ENCODE assay signal across 1 cellular context in genomic region chr7:66307591-66308215, GRCh38.
A peak's percentile ranks its signal among the peaks of the same experiment; 100 is the strongest.
TF ChIP-seq lines count a peak whose summit lies in the region.

No MANE protein-coding gene starts in this region.

TF ChIP-seq in HepG2, 621 proteins besides CTCF, POLR2A, EP300 and RAD21 (continued from another document and continues in another):
- TF ChIP-seq HMGXB4 (CRISPR knock-in tag; IDR thresholded peaks at IDR 0.05; ENCODE audit: borderline replicate concordance in 1 of 2, low read depth in 1 of 2), result 0 out of 4 replicates have a peak, but pooled peaks of 1 of the 2 experiments have one; percentile 55
- TF ChIP-seq SOX13 (IDR thresholded peaks at IDR 0.05), result no peak
- peak in 1 of 2 experiments; percentile 79; a peak in 2 of 4 replicates for TF ChIP-seq SOX13 (CRISPR knock-in tag; conservative IDR thresholded peaks at IDR 0.05 in 1 of 2, IDR thresholded peaks at IDR 0.05 in 1 of 2)
- no peak for TF ChIP-seq ZNF562 (CRISPR knock-in tag; IDR thresholded peaks at IDR 0.05; ENCODE audit: borderline replicate concordance)
- peak; percentile 79 for TF ChIP-seq MED1 (CRISPR knock-in tag; IDR thresholded peaks at IDR 0.05)
- TF ChIP-seq ZFP82 (CRISPR knock-in tag; IDR thresholded peaks at IDR 0.05; ENCODE audit: borderline replicate concordance), result no peak
- no peak for TF ChIP-seq ZNF558 (CRISPR knock-in tag; IDR thresholded peaks at IDR 0.05; ENCODE audit: borderline replicate concordance)
- TF ChIP-seq SATB2 (CRISPR knock-in tag; IDR thresholded peaks at IDR 0.05), result 0 out of 2 replicates have a peak, but pooled peaks have one; percentile 55
- peak; percentile 96 for TF ChIP-seq MIER3 (CRISPR knock-in tag; IDR thresholded peaks at IDR 0.05; ENCODE audit: borderline replicate concordance)
- TF ChIP-seq ZFX (CRISPR knock-in tag; IDR thresholded peaks at IDR 0.05; ENCODE audit: low read depth), result peak; percentile 17; the same call in 1 of the 2 replicates
- no peak for TF ChIP-seq ZFP36L1 (CRISPR knock-in tag; IDR thresholded peaks at IDR 0.05)
- no peak for TF ChIP-seq IKZF1 (IDR thresholded peaks at IDR 0.05)
- no peak for TF ChIP-seq ZNF121 (CRISPR knock-in tag; IDR thresholded peaks at IDR 0.05)
- peak; percentile 92 for TF ChIP-seq JUN (CRISPR knock-in tag; IDR thresholded peaks at IDR 0.05)
- peak; percentile 49; the same call in 1 of the 2 replicates for TF ChIP-seq RFX5 (IDR thresholded peaks at IDR 0.05; ENCODE audit: low read depth, low read length)
- TF ChIP-seq ZNF317 (CRISPR knock-in tag; IDR thresholded peaks at IDR 0.05), result peak; percentile 69; the same call in 1 of the 2 replicates
- peak; percentile 72; the same call in 1 of the 2 replicates for TF ChIP-seq ZNF556 (CRISPR knock-in tag; IDR thresholded peaks at IDR 0.05; ENCODE audit: borderline replicate concordance)
- TF ChIP-seq ARID5B (CRISPR knock-in tag; IDR thresholded peaks at IDR 0.05), result peak; percentile 93
- no peak for TF ChIP-seq CAMTA2 (CRISPR knock-in tag; IDR thresholded peaks at IDR 0.05; ENCODE audit: borderline replicate concordance)
- peak; percentile 68; the same call in 1 of the 2 replicates for TF ChIP-seq KAT8 (CRISPR knock-in tag; IDR thresholded peaks at IDR 0.05)
- TF ChIP-seq MXD3 (CRISPR knock-in tag; IDR thresholded peaks at IDR 0.05), result peak; percentile 40; the same call in 1 of the 2 replicates
- no peak; the same call in 1 of the 2 replicates for TF ChIP-seq ZBTB38 (CRISPR knock-in tag; IDR thresholded peaks at IDR 0.05)
- TF ChIP-seq ATF5 (CRISPR knock-in tag; IDR thresholded peaks at IDR 0.05; ENCODE audit: low read depth), result no peak
- TF ChIP-seq ZNF749 (CRISPR knock-in tag; IDR thresholded peaks at IDR 0.05; ENCODE audit: borderline replicate concordance), result no peak
- no peak for TF ChIP-seq HNRNPLL (IDR thresholded peaks at IDR 0.05; ENCODE audit: low read depth, low read length, poor library complexity, severe bottlenecking)
- TF ChIP-seq ZSCAN9 (CRISPR knock-in tag; IDR thresholded peaks at IDR 0.05; ENCODE audit: borderline replicate concordance), result peak; percentile 38; the same call in 1 of the 2 replicates
- TF ChIP-seq HNF4A (CRISPR knock-in tag; IDR thresholded peaks at IDR 0.05), result peak; percentile 79
- TF ChIP-seq RARA (CRISPR knock-in tag; IDR thresholded peaks at IDR 0.05), result peak; percentile 76
- TF ChIP-seq ZKSCAN1 (IDR thresholded peaks at IDR 0.05; ENCODE audit: low read length), result 0 out of 2 replicates have a peak, but pooled peaks have one; percentile 63
- TF ChIP-seq ZSCAN29 (CRISPR knock-in tag; conservative IDR thresholded peaks at IDR 0.05), result peak; percentile 58; the same call in 1 of the 2 replicates
- TF ChIP-seq RCOR2 (CRISPR knock-in tag; IDR thresholded peaks at IDR 0.05), result peak; percentile 79; the same call in 1 of the 2 replicates
- TF ChIP-seq FOXC1 (CRISPR knock-in tag; IDR thresholded peaks at IDR 0.05; ENCODE audit: borderline replicate concordance), result peak; percentile 15; the same call in 1 of the 2 replicates
- TF ChIP-seq ZNF124 (CRISPR knock-in tag; IDR thresholded peaks at IDR 0.05), result no peak
- TF ChIP-seq AHDC1 (CRISPR knock-in tag; IDR thresholded peaks at IDR 0.05; ENCODE audit: borderline replicate concordance), result peak; percentile 94
- no peak for TF ChIP-seq ZNF766 (CRISPR knock-in tag; IDR thresholded peaks at IDR 0.05; ENCODE audit: borderline replicate concordance)
- no peak for TF ChIP-seq ZFP62 (CRISPR knock-in tag; IDR thresholded peaks at IDR 0.05)
- 0 out of 2 replicates have a peak, but pooled peaks have one; percentile 46 for TF ChIP-seq RERE (CRISPR knock-in tag; IDR thresholded peaks at IDR 0.05; ENCODE audit: low read depth)
- TF ChIP-seq DBP (CRISPR knock-in tag; IDR thresholded peaks at IDR 0.05; ENCODE audit: not compliant biosample characterization), result no peak
